In the genomic region with DNA sequence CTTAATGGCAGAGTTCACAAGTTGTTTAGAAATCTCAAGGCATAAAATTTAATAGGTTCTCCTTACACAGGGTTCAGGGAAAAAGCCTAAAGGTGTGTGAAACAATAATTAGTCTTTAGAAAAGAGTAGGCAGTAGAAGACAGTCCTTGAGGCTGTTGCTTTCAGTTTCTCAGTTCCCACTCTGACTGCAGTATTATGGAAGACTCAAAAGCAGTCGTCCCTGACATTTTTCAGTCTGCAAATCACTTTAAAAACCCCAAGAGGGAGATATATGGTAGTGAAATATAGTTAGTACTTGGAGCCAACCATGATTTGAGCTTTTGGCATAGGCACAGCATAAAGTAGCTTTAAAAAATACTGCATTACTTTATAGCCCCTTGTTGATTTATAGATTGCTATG, we compare ENCODE assay signal across 19 cellular contexts.
DNase-seq lines count a peak whose midpoint lies in the region; ATAC-seq and TF ChIP-seq lines count a peak whose summit lies in the region.
"Had no signal": no experiment of that assay in that cellular context is flagged by ENCODE, and none has a peak within 500 bp of the region (broad histone marks: within the 10 kb centered on the region; RNA-seq: fewer than 3 reads in every experiment).

No MANE protein-coding gene starts in this region.

- no peaks in the 10 kb centered on the region for H3K79me1 ChIP-seq in neuronal stem cell (ENCODE audit: low read depth, low read length)

- H3K4me3 ChIP-seq in MM.1S (ENCODE audit: low read length) (no peak overlapping the region; the same call in 1 of the 2 replicates), mammary epithelial cell (replicated peaks in 1 of 3; ENCODE audit: insufficient read depth in 1 of 3, low read depth in 2 of 3, low read length in 3 of 3) (no peak overlapping the region), neuronal stem cell (ENCODE audit: low read length in 2 of 2) (no peak overlapping the region), psoas muscle (no peak overlapping the region)
- H3K4me3 ChIP-seq: thoracic aorta had no signal

- H4K20me1 ChIP-seq in MM.1S (ENCODE audit: insufficient read depth, low read length) (no peaks in the 10 kb centered on the region), mammary epithelial cell (ENCODE audit: insufficient read depth, low read length) (no peaks in the 10 kb centered on the region)

- no peaks in the 10 kb centered on the region for H3K9me2 ChIP-seq in MM.1S (replicated peaks; ENCODE audit: insufficient read depth, low read length)

- no peak overlapping the region for H2BK5ac ChIP-seq in neuronal stem cell (ENCODE audit: low read length)

- no peak overlapping the region for H3K4ac ChIP-seq in neuronal stem cell (ENCODE audit: low read length)

- H3K36me3 ChIP-seq in MM.1S (replicated peaks; ENCODE audit: insufficient read depth, low read length) (no peaks in the 10 kb centered on the region), mammary epithelial cell (ENCODE audit: insufficient read depth, low read length) (no peaks in the 10 kb centered on the region), neuronal stem cell (replicated peaks in 1 of 2; ENCODE audit: control insufficient read depth in 2 of 2, insufficient read depth in 2 of 2, low read length in 2 of 2) (no peaks in the 10 kb centered on the region), psoas muscle (ENCODE audit: insufficient read depth in 1 of 2, low read depth in 1 of 2) (no peaks in the 10 kb centered on the region)
- H3K36me3 ChIP-seq: thoracic aorta had no signal

- H3K79me2 ChIP-seq in MM.1S (ENCODE audit: low read length) (no peaks in the 10 kb centered on the region), mammary epithelial cell (ENCODE audit: insufficient read depth, low read length) (no peaks in the 10 kb centered on the region)

- H3K23ac ChIP-seq in neuronal stem cell (ENCODE audit: low read depth, low read length, poor library complexity): no peak overlapping the region

- TF ChIP-seq CTCF in MM.1S (IDR thresholded peaks at IDR 0.05; ENCODE audit: low read length) (no peak), mammary epithelial cell (conservative IDR thresholded peaks at IDR 0.05 in 1 of 2, IDR thresholded peaks at IDR 0.05 in 1 of 2; ENCODE audit: extremely low read depth in 1 of 2, insufficient read depth in 1 of 2, low read depth in 1 of 2, low read length in 2 of 2) (no peak), psoas muscle (IDR thresholded peaks at IDR 0.05) (no peak)

- H2AK5ac ChIP-seq in neuronal stem cell (ENCODE audit: low read depth, low read length): no peak overlapping the region

- CTCF ChIA-PET in mammary epithelial cell (lab: Charles Lee; ENCODE audit: low non-redundant PET): interaction anchor here (0.7 kb wide), 1 partner anchor 43 kb away, joined by 4 read pairs; no protein-coding TSS in a partner anchor

- 13% methylated on average over 1 of the region's 1 CpG for WGBS in mammary epithelial cell (ENCODE audit: low coverage, missing lambda C conversion rate)
- no CpG with 5 or more reads among the region's 1 CpG for WGBS in neuronal stem cell (ENCODE audit: extremely low coverage in 2 of 2, insufficient read length in 2 of 2, insufficient replicate concordance in 1 of 2), 2 donors
- WGBS in psoas muscle, 3 donors: 4 to 6% (median 4%) methylated on average over 1 of the region's 1 CpG

- no peak overlapping the region for H3K27ac ChIP-seq in MM.1S (ENCODE audit: low read length)
- no peak overlapping the region for H3K27ac ChIP-seq in mammary epithelial cell (ENCODE audit: insufficient read depth, low read depth, low read length)
- no peak overlapping the region for H3K27ac ChIP-seq in neuronal stem cell (replicated peaks; ENCODE audit: low read length)
- H3K27ac ChIP-seq in psoas muscle: no peak overlapping the region
- H3K27ac ChIP-seq: RWPE1, thoracic aorta had no signal

- H4K91ac ChIP-seq in neuronal stem cell (ENCODE audit: low read depth, low read length, poor library complexity): no peak overlapping the region

- no peak overlapping the region for H4K8ac ChIP-seq in neuronal stem cell (ENCODE audit: low read depth, low read length)

- no peak overlapping the region for H3K14ac ChIP-seq in neuronal stem cell (ENCODE audit: low read length)

- H2BK15ac ChIP-seq in neuronal stem cell (ENCODE audit: low read length): no peak overlapping the region

- in situ Hi-C loops in mammary epithelial cell (cut with MboI; ENCODE audit: low sequenced_read_pairs in 2 of 2): no loop called here

- H3K18ac ChIP-seq in neuronal stem cell (ENCODE audit: low read length): no peak overlapping the region

- H2AFZ ChIP-seq in MM.1S (ENCODE audit: low read length) (0 out of 2 replicates have a peak overlapping the region, but pooled peaks have one; percentile 6), mammary epithelial cell (ENCODE audit: low read depth, low read length) (no peak overlapping the region), neuronal stem cell (ENCODE audit: low read length) (peak overlapping the region; percentile 62)

- H3K4me1 ChIP-seq in MM.1S (ENCODE audit: low read length): no peaks in the 10 kb centered on the region
- no peaks in the 10 kb centered on the region for H3K4me1 ChIP-seq in mammary epithelial cell (ENCODE audit: insufficient read depth, low read length)
- H3K4me1 ChIP-seq in neuronal stem cell (ENCODE audit: control insufficient read depth in 2 of 2, insufficient read depth in 1 of 2, low read depth in 1 of 2, low read length in 2 of 2): no peaks in the 10 kb centered on the region
- H3K4me1 ChIP-seq in psoas muscle: no peaks in the 10 kb centered on the region

- ATAC-seq in GM19035 (IDR thresholded peaks at IDR 0.05; ENCODE audit: unreplicated experiment) (peak; percentile 55), psoas muscle (no peak)

- H3K27me3 ChIP-seq in MM.1S (replicated peaks; ENCODE audit: insufficient read depth, low read length) (no peaks in the 10 kb centered on the region), mammary epithelial cell (ENCODE audit: insufficient read depth, low read length) (peaks cover 2% of the 10 kb centered on the region), neuronal stem cell (ENCODE audit: control insufficient read depth in 3 of 3, insufficient read depth in 3 of 3, low read depth in 1 of 3, low read length in 3 of 3) (no peaks in the 10 kb centered on the region), psoas muscle (ENCODE audit: insufficient read depth in 3 of 3, low read length in 2 of 3) (no peaks in the 10 kb centered on the region)

- H3K9ac ChIP-seq in MM.1S (ENCODE audit: low read length): no peak overlapping the region
- no peak overlapping the region for H3K9ac ChIP-seq in mammary epithelial cell (ENCODE audit: insufficient read depth, low read length)
- no peak overlapping the region for H3K9ac ChIP-seq in neuronal stem cell (ENCODE audit: low read depth, low read length, poor library complexity)

- DNase-seq in MM.1S (peak; percentile 33), mammary epithelial cell (peak; percentile 1), neuronal stem cell (ENCODE audit: low spot score) (no peak), psoas muscle (no peak), NCI-H2227 treated with DMSO at 0.1 percent for 48 hours (lab: John Stamatoyannopoulos, UW) (no peak), nucleus accumbens (lab: John Stamatoyannopoulos, UW) (no peak)
- DNase-seq: activated CD4-positive, alpha-beta T cell treated with anti-CD3 and anti-CD28 coated beads for 1 hour; activated CD8-positive, alpha-beta memory T cell treated with anti-CD3 and anti-CD28 coated beads, Interleukin-2, amount 50 U/mL, for 4 hours; activated gamma-delta T cell treated with Interleukin-2 at 50 U/mL for 16 hours; head of caudate nucleus; Karpas-422; NCI-H1694; NCI-H82; occipital lobe; stimulated activated CD4-positive, alpha-beta T cell treated with anti-CD3 and anti-CD28 coated beads, Interleukin-4, amount 100 ng/mL, for 24 hours; T-helper 2 cell had no signal

- BruUV-seq in mammary epithelial cell (replicated peaks; lab: Mats Ljungman, UMichigan): no TSS peak

- H3F3A ChIP-seq in MM.1S (ENCODE audit: insufficient read depth, low read length): no peaks in the 10 kb centered on the region

- H3K4me2 ChIP-seq in MM.1S (ENCODE audit: low read depth, low read length): 0 out of 2 replicates have a peak overlapping the region, but pooled peaks have one; percentile 1
- peak overlapping the region; percentile 30 for H3K4me2 ChIP-seq in mammary epithelial cell (ENCODE audit: insufficient read depth, low read depth, low read length)
- H3K4me2 ChIP-seq in neuronal stem cell (ENCODE audit: insufficient read depth, low read length, poor library complexity, severe bottlenecking): no peak overlapping the region

- dilution Hi-C loops in mammary epithelial cell (cut with HindIII; ENCODE audit: low sequenced_read_pairs): no loop called here

- no peak overlapping the region for H2BK120ac ChIP-seq in neuronal stem cell (ENCODE audit: low read depth, low read length)

- H3K9me3 ChIP-seq in MM.1S (replicated peaks; ENCODE audit: insufficient read depth, low read length) (no peaks in the 10 kb centered on the region), mammary epithelial cell (replicated peaks; ENCODE audit: insufficient read depth, low read length) (no peaks in the 10 kb centered on the region), neuronal stem cell (replicated peaks in 1 of 2; ENCODE audit: control insufficient read depth in 2 of 2, insufficient read depth in 1 of 2, low read depth in 1 of 2, low read length in 2 of 2) (no peaks in the 10 kb centered on the region), psoas muscle (no peaks in the 10 kb centered on the region)
- H3K9me3 ChIP-seq: thoracic aorta had no signal

- intact Hi-C loops in mammary epithelial cell (cut with micrococcal nuclease): no loop called here
- intact Hi-C loops in psoas muscle (cut with DNase I): no loop called here

- H2BK12ac ChIP-seq in neuronal stem cell (ENCODE audit: low read length): no peak overlapping the region

Comparison
In these comparisons a context has a peak if more than half of its experiments do, and no peak if none do; other contexts are left out.
1. DNase-seq: peak in MM.1S (single experiment) and mammary epithelial cell (single experiment); none in neuronal stem cell (single experiment), psoas muscle (0 of 2), NCI-H2227 treated with DMSO at 0.1 percent for 48 hours (single experiment) and nucleus accumbens (0 of 56).